ENCODE assay signal across 8 cellular contexts in genomic region chr10:95657250-95657649, GRCh38. TPM values are rescaled to one million over a fixed set of nuclear protein-coding genes. Genes with fewer than 3 reads are reported as not detected.
DNase-seq lines count a peak whose midpoint lies in the region; ATAC-seq and TF ChIP-seq lines count a peak whose summit lies in the region.

No MANE protein-coding gene starts in this region.

- in situ Hi-C loops in KBM-7 (cut with MboI; ENCODE audit: low pct_unique_long_range_greater_than_20kb, low sequenced_read_pairs), result no loop called here

- ATAC-seq in heart left ventricle (no peak), Right ventricle myocardium superior (ENCODE audit: poor library complexity) (no peak), memory B cell (ENCODE audit: low read depth) (no peak)

- H3K27me3 ChIP-seq in heart left ventricle, result no peaks in the 10 kb centered on the region
- no peaks in the 10 kb centered on the region for H3K27me3 ChIP-seq in ascending aorta
- no peaks in the 10 kb centered on the region for H3K27me3 ChIP-seq in uterus

- DNase-seq in heart left ventricle, result no peak
- no peak for DNase-seq in Right ventricle myocardium superior
- DNase-seq in ascending aorta (ENCODE audit: low spot score in 2 of 2), result no peak
- DNase-seq in memory B cell (ENCODE audit: low spot score in 2 of 2), result no peak
- no peak for DNase-seq in uterus
- DNase-seq in ureter (ENCODE audit: low spot score), result no peak
- no peak for DNase-seq in middle frontal gyrus (ENCODE audit: extremely low spot score, low spot score)
- DNase-seq in KBM-7, result no peak

- H3K4me3 Mint-ChIP-seq in memory B cell, result peak overlapping the region; percentile 97

- H3K9me3 Mint-ChIP-seq in memory B cell, result no peaks in the 10 kb centered on the region

- peaks cover 0 to 20% (median 10%) of the 10 kb centered on the region in 12 donors for H3K4me1 ChIP-seq in heart left ventricle
- peaks cover 0 to 8% of the 10 kb centered on the region in 2 donors for H3K4me1 ChIP-seq in ascending aorta
- no peaks in the 10 kb centered on the region for H3K4me1 ChIP-seq in uterus

- TF ChIP-seq CTCF in heart left ventricle (IDR thresholded peaks at IDR 0.05), result no peak
- no peak for TF ChIP-seq CTCF in ascending aorta (IDR thresholded peaks at IDR 0.05)
- TF ChIP-seq CTCF in uterus (IDR thresholded peaks at IDR 0.05), result no peak

- TF ChIP-seq POLR2A in heart left ventricle (IDR thresholded peaks at IDR 0.05) (no peak), uterus (IDR thresholded peaks at IDR 0.05) (no peak)

- H3K27ac ChIP-seq in heart left ventricle (peak overlapping the region in 3 of 12 donors; percentile 65 to 70 (median 69)), ascending aorta (no peak overlapping the region), uterus (no peak overlapping the region)

- H3K36me3 ChIP-seq in heart left ventricle (peaks cover 0 to 12% (median 7%) of the 10 kb centered on the region in 9 donors), ascending aorta (peaks cover 5 to 8% of the 10 kb centered on the region in 2 donors), uterus (no peaks in the 10 kb centered on the region)

- no peak overlapping the region for H3K27ac Mint-ChIP-seq in memory B cell

- WGBS in heart left ventricle, 4 donors, result 0 to 95% (median 71%) methylated on average over 1 of the region's 1 CpG

- H3K36me3 Mint-ChIP-seq in memory B cell, result peaks cover 5% of the 10 kb centered on the region

- H3K9me3 ChIP-seq in heart left ventricle (no peaks in the 10 kb centered on the region), ascending aorta (no peaks in the 10 kb centered on the region), uterus (no peaks in the 10 kb centered on the region)

- H3K4me1 Mint-ChIP-seq in memory B cell, result peaks cover 14% of the 10 kb centered on the region

- intact Hi-C loops in heart left ventricle (cut with DNase I), result no loop called here
- intact Hi-C loops in Right ventricle myocardium superior (cut with DNase I), result no loop called here
- intact Hi-C loops in ascending aorta (cut with DNase I), result no loop called here
- intact Hi-C loops in uterus (cut with DNase I; ENCODE audit: low total_unique reads), result no loop called here

- H3K4me3 ChIP-seq in heart left ventricle (peak overlapping the region in 10 of 12 donors; percentile 85 to 100 (median 88)), ascending aorta (peak overlapping the region; percentile 87 to 89), uterus (peak overlapping the region; percentile 82 to 96)

- H3K27me3 Mint-ChIP-seq in memory B cell, result no peaks in the 10 kb centered on the region

RNA-seq across cellular contexts. Expression of gene ALDH18A1, which starts 0.7 kb away (rescaled TPM):
- total RNA-seq in heart left ventricle (10 to 100 TPM in 7 of 9 donors, 1 to 10 TPM in 2; 8.4 to 25.9 (median 14.8) TPM), Right ventricle myocardium superior (9.7 TPM), ascending aorta (29.1 TPM), uterus (100 to 1,000 TPM in 1 of 4 donors, 10 to 100 TPM in 1, 1 to 10 TPM in 2; 4.7 to 112 (median 21.7) TPM), ureter (68.5 TPM)
- polyA plus RNA-seq in heart left ventricle, result 10 to 100 TPM in 1 of 2 donors, 1 to 10 TPM in 1; 4.2 to 11.2 TPM

RNA-seq across cellular contexts. Expression of gene TCTN3, which starts 36.5 kb away (rescaled TPM):
- 10 to 100 TPM in 7 of 9 donors, 1 to 10 TPM in 2; 9.0 to 20.6 (median 12.3) TPM for total RNA-seq in heart left ventricle
- 10 to 100 TPM in 1 of 2 donors, 1 to 10 TPM in 1; 4.5 to 22.7 TPM for polyA plus RNA-seq in heart left ventricle
- total RNA-seq in Right ventricle myocardium superior, result 8.5 TPM
- 22.1 TPM for total RNA-seq in ascending aorta
- 10 to 100 TPM; 27.6 to 41.9 (median 30.6) TPM for total RNA-seq in uterus
- total RNA-seq in ureter, result 53.8 TPM
